12 cellular contexts compared by ENCODE assay signal in genomic region chr1:13731897-13732296, GRCh38. TPM values are rescaled to one million over a fixed set of nuclear protein-coding genes. Genes with fewer than 3 reads are reported as not detected.
DNase-seq lines count a peak whose midpoint lies in the region; ATAC-seq, FAIRE-seq and TF ChIP-seq lines count a peak whose summit lies in the region.
"Had no signal": no experiment of that assay in that cellular context is flagged by ENCODE, and none has a peak within 500 bp of the region (broad histone marks: within the 10 kb centered on the region; RNA-seq: fewer than 3 reads in every experiment).

No MANE protein-coding gene starts in this region.

- H3K27ac Mint-ChIP-seq in stimulated activated memory B cell treated with anti-CD40 and anti-IgM and Interleukin-4, amounts not matched to agents 10 μg/mL and 1 μg/mL and 100 μg/mL, for 72 hours: peak overlapping the region; percentile 93

- TF ChIP-seq CTCF in OCI-LY3 (IDR thresholded peaks at IDR 0.05; ENCODE audit: low read depth, low read length): no peak
- no peak for TF ChIP-seq CTCF in K562 (IDR thresholded peaks at IDR 0.05 in 2 of 3, conservative IDR thresholded peaks at IDR 0.05 in 1 of 3; ENCODE audit: insufficient read depth in 2 of 3, low read depth in 1 of 3, low read length in 3 of 3)

- H3K9ac ChIP-seq in OCI-LY3 (ENCODE audit: low read length) (peak overlapping the region; percentile 90), K562 (ENCODE audit: insufficient read depth in 1 of 2, low read depth in 2 of 2, low read length in 2 of 2) (no peak overlapping the region)

- POLR2A ChIA-PET in K562 (lab: Yijun Ruan, JAX): no interaction called here

- H3K27me3 ChIP-seq in OCI-LY3 (ENCODE audit: low read depth, low read length) (no peaks in the 10 kb centered on the region), K562 (ENCODE audit: control insufficient read depth in 2 of 2, insufficient read depth in 2 of 2, low read length in 2 of 2) (peaks cover 10 to 16% of the 10 kb centered on the region in 2 experiments)
- H3K27me3 ChIP-seq: dorsolateral prefrontal cortex had no signal

- TF ChIP-seq RAD21 in K562 (CRISPR knock-in tag; conservative IDR thresholded peaks at IDR 0.05 in 1 of 2, IDR thresholded peaks at IDR 0.05 in 1 of 2): no peak

- H3K36me3 Mint-ChIP-seq in activated T-cell treated with anti-CD3 and anti-CD28 coated beads, Interleukin-2, amount 50 U/mL, for 4 hours (ENCODE audit: insufficient read depth): peaks cover 11% of the 10 kb centered on the region
- H3K36me3 Mint-ChIP-seq in stimulated activated memory B cell treated with anti-CD40 and anti-IgM and Interleukin-4, amounts not matched to agents 10 μg/mL and 1 μg/mL and 100 μg/mL, for 72 hours: peaks cover 26% of the 10 kb centered on the region

- H3K9me3 Mint-ChIP-seq in activated T-cell treated with anti-CD3 and anti-CD28 coated beads, Interleukin-2, amount 50 U/mL, for 4 hours: no peaks in the 10 kb centered on the region
- no peaks in the 10 kb centered on the region for H3K9me3 Mint-ChIP-seq in stimulated activated memory B cell treated with anti-CD40 and anti-IgM and Interleukin-4, amounts not matched to agents 10 μg/mL and 1 μg/mL and 100 μg/mL, for 72 hours

- H3K4me2 ChIP-seq in OCI-LY3 (ENCODE audit: low read length): peak overlapping the region; percentile 99
- H3K4me2 ChIP-seq in K562 (ENCODE audit: insufficient read depth, low read length): no peak overlapping the region

- H3K27me3 Mint-ChIP-seq in activated T-cell treated with anti-CD3 and anti-CD28 coated beads, Interleukin-2, amount 50 U/mL, for 4 hours (ENCODE audit: low read depth): no peaks in the 10 kb centered on the region
- no peaks in the 10 kb centered on the region for H3K27me3 Mint-ChIP-seq in stimulated activated memory B cell treated with anti-CD40 and anti-IgM and Interleukin-4, amounts not matched to agents 10 μg/mL and 1 μg/mL and 100 μg/mL, for 72 hours

- no TSS peak for BruUV-seq in K562 (replicated peaks; lab: Mats Ljungman, UMichigan)

- H3K4me1 Mint-ChIP-seq in activated T-cell treated with anti-CD3 and anti-CD28 coated beads, Interleukin-2, amount 50 U/mL, for 4 hours (ENCODE audit: low read depth): peaks cover 80% of the 10 kb centered on the region
- H3K4me1 Mint-ChIP-seq in stimulated activated memory B cell treated with anti-CD40 and anti-IgM and Interleukin-4, amounts not matched to agents 10 μg/mL and 1 μg/mL and 100 μg/mL, for 72 hours: peaks cover 78% of the 10 kb centered on the region

- H3K9me1 ChIP-seq in K562 (ENCODE audit: control insufficient read depth, insufficient read depth, low read length): no peaks in the 10 kb centered on the region

- H2AFZ ChIP-seq in OCI-LY3 (ENCODE audit: low read depth, low read length): no peak overlapping the region
- H2AFZ ChIP-seq in K562 (ENCODE audit: low read depth, low read length): no peak overlapping the region

- no peak for ATAC-seq in activated T-cell treated with anti-CD3 and anti-CD28 coated beads, Interleukin-2, amount 50 U/mL, for 4 hours
- ATAC-seq in K562 (no peak), GM21723 (IDR thresholded peaks at IDR 0.05; ENCODE audit: unreplicated experiment) (no peak)
- ATAC-seq in stimulated activated memory B cell treated with anti-CD40 and anti-IgM and Interleukin-4, amounts not matched to agents 10 μg/mL and 1 μg/mL and 100 μg/mL, for 72 hours: no peak

- no peak for DNase-seq in activated T-cell treated with anti-CD3 and anti-CD28 coated beads, Interleukin-2, amount 50 U/mL, for 4 hours
- DNase-seq in activated T-cell treated with anti-CD3 and anti-CD28 coated beads, Interleukin-2, amount 50 U/mL, for 1 hour: no peak
- no peak for DNase-seq in K562 (ENCODE audit: extremely low read depth in 1 of 4, low spot score in 3 of 4)
- DNase-seq in DMS 273 treated with DMSO at 0.1 percent for 48 hours (lab: John Stamatoyannopoulos, UW): no peak
- DNase-seq in ecto neural progenitor cell (ENCODE audit: low spot score): no peak
- DNase-seq: ACHN; activated CD8-positive, alpha-beta memory T cell treated with anti-CD3 and anti-CD28 coated beads, Interleukin-2, amount 50 U/mL, for 4 hours; dorsolateral prefrontal cortex; NCI-H2171 treated with DMSO at 0.1 percent for 48 hours had no signal

- in situ Hi-C loops in K562 (cut with MboI): no loop called here

- H3K4me1 ChIP-seq in OCI-LY3 (ENCODE audit: low read length) (peaks cover 69% of the 10 kb centered on the region), K562 (replicated peaks in 1 of 2; ENCODE audit: control insufficient read depth in 2 of 2, insufficient read depth in 2 of 2, low read length in 2 of 2) (no peaks in the 10 kb centered on the region)

- CTCF ChIA-PET in K562 (lab: Yijun Ruan, JAX; ENCODE audit: low intra/inter-chr PET ratio): no interaction called here

- H3K79me2 ChIP-seq in OCI-LY3 (ENCODE audit: low read length): peaks cover 80% of the 10 kb centered on the region
- no peaks in the 10 kb centered on the region for H3K79me2 ChIP-seq in K562 (ENCODE audit: control insufficient read depth, insufficient read depth, low read length)

- FAIRE-seq in K562 (lab: Jason Lieb, UNC): no peak

- H3K27ac ChIP-seq in OCI-LY3 (ENCODE audit: low read length) (peak overlapping the region; percentile 99), K562 (ENCODE audit: extremely low read depth, low read depth, low read length) (no peak overlapping the region)

- H3K4me3 ChIP-seq in OCI-LY3 (ENCODE audit: low read length): peak overlapping the region; percentile 75
- H3K4me3 ChIP-seq in K562: no peak overlapping the region
- H3K4me3 ChIP-seq: dorsolateral prefrontal cortex had no signal

- H3K4me3 Mint-ChIP-seq in activated T-cell treated with anti-CD3 and anti-CD28 coated beads, Interleukin-2, amount 50 U/mL, for 4 hours: peak overlapping the region; percentile 54
- peak overlapping the region; percentile 86 for H3K4me3 Mint-ChIP-seq in stimulated activated memory B cell treated with anti-CD40 and anti-IgM and Interleukin-4, amounts not matched to agents 10 μg/mL and 1 μg/mL and 100 μg/mL, for 72 hours

- H4K20me1 ChIP-seq in OCI-LY3 (ENCODE audit: insufficient read depth, low read length) (peaks cover 1% of the 10 kb centered on the region; the same call in 1 of the 2 replicates), K562 (replicated peaks; ENCODE audit: control insufficient read depth, insufficient read depth, low read length) (no peaks in the 10 kb centered on the region)

- H3K9me3 ChIP-seq in OCI-LY3 (ENCODE audit: insufficient read depth, low read length) (peaks cover 3% of the 10 kb centered on the region; the same call in 1 of the 2 replicates), K562 (replicated peaks; ENCODE audit: control insufficient read depth, insufficient read depth, low read depth, low read length) (no peaks in the 10 kb centered on the region)

- TF ChIP-seq EP300 in K562 (IDR thresholded peaks at IDR 0.05; ENCODE audit: low read length): no peak

- H3K36me3 ChIP-seq in OCI-LY3 (replicated peaks; ENCODE audit: low read depth, low read length): peaks cover 15% of the 10 kb centered on the region
- H3K36me3 ChIP-seq in K562 (ENCODE audit: control insufficient read depth, insufficient read depth, low read length): no peaks in the 10 kb centered on the region

- intact Hi-C loops in K562 (cut with micrococcal nuclease): no loop called here

- WGBS in K562 (ENCODE audit: insufficient coverage, low coverage, missing lambda C conversion rate): 19% methylated on average over 5 of the region's 5 CpGs

- TF ChIP-seq POLR2A in K562 (conservative IDR thresholded peaks at IDR 0.05): no peak

TF ChIP-seq in K562, 482 proteins besides CTCF, POLR2A, EP300 and RAD21:
- no peak for TF ChIP-seq NR4A1 (CRISPR knock-in tag; IDR thresholded peaks at IDR 0.05)
- no peak for TF ChIP-seq NR4A1 (tag; IDR thresholded peaks at IDR 0.05)
- TF ChIP-seq BMI1 (IDR thresholded peaks at IDR 0.05; ENCODE audit: low read length): peak; percentile 6; the same call in 1 of the 2 replicates
- TF ChIP-seq CBX8 (IDR thresholded peaks at IDR 0.05; ENCODE audit: borderline replicate concordance, extremely low read depth, low read depth, low read length, poor library complexity, severe bottlenecking): peak; percentile 34

RNA-seq across cellular contexts. Expression of gene PRDM2, which starts 31.9 kb away (rescaled TPM):
- total RNA-seq in activated T-cell treated with anti-CD3 and anti-CD28 coated beads, Interleukin-2, amount 50 U/mL, for 4 hours: 10 to 100 TPM; 39.7 to 44.5 (median 43.2) TPM
- total RNA-seq in K562 (2011; cell fraction: chromatin; rRNA removed; ENCODE audit: low replicate concordance): 28.7 and 88.2 TPM in 2 replicates
- 18.0 and 24.6 TPM in 2 replicates for total RNA-seq in K562 (2011; cell fraction: nucleolus; rRNA removed)
- 44.3 and 55.4 TPM in 2 replicates for total RNA-seq in K562 (2011; cell fraction: nucleoplasm; rRNA removed)
- total RNA-seq in K562 (2014; rRNA removed) (6.6 and 8.3 TPM in 2 replicates), K562 (2014; rRNA removed; fragmentation: Illumina TruSeq; extraction: Trizol) (12.5 and 14.5 TPM in 2 replicates), K562 (2015; rRNA removed; fragmentation: Illumina TruSeq; extraction: Trizol) (11.3 and 11.5 TPM in 2 replicates), K562 (2021) (26.0 and 27.6 TPM in 2 replicates)
- polyA plus RNA-seq in K562 (2011; rRNA removed) (13.1 and 18.3 TPM in 2 replicates), K562 (2014; fragmentation: Illumina TruSeq; extraction: Trizol) (19.7 and 21.2 TPM in 2 replicates), K562 (2014; fragmentation: Nextera tagmentation; extraction: Ambion mirVana) (1 to 10 TPM; 5.4 to 7.1 TPM), K562 (2014; rRNA removed) (15.9 and 18.7 TPM in 2 replicates)
- 5.8 and 13.4 TPM in 2 replicates for polyA plus RNA-seq in K562 (2011; cell fraction: cytosol; rRNA removed)
- polyA plus RNA-seq in K562 (2011; cell fraction: nucleus; rRNA removed): 16.2 and 30.9 TPM in 2 replicates
- 12.4 and 14.2 TPM in 2 replicates for polyA plus RNA-seq in K562 (2012)
- 19.7 and 30.3 TPM in 2 replicates for polyA minus RNA-seq in K562 (2011; rRNA and poly(A)+ RNA removed)
- 13.2 and 23.0 TPM in 2 replicates for polyA minus RNA-seq in K562 (2011; cell fraction: cytosol; rRNA and poly(A)+ RNA removed)
- 10.4 and 17.5 TPM in 2 replicates for polyA minus RNA-seq in K562 (2011; cell fraction: nucleus; rRNA and poly(A)+ RNA removed)
